ENCODE assay signal across 12 cellular contexts in genomic region chr1:68313736-68314594, GRCh38.
A peak's percentile ranks its signal among the peaks of the same experiment; 100 is the strongest.
DNase-seq lines count a peak whose midpoint lies in the region; TF ChIP-seq lines count a peak whose summit lies in the region.
"Had no signal": no experiment of that assay in that cellular context is flagged by ENCODE, and none has a peak within 500 bp of the region (broad histone marks: within the 10 kb centered on the region; RNA-seq: fewer than 3 reads in every experiment).

No MANE protein-coding gene starts in this region.

- no peaks in the 10 kb centered on the region for H3K4me1 Mint-ChIP-seq in activated naive CD4-positive, alpha-beta T cell treated with anti-CD3 and anti-CD28 coated beads for 36 hours (ENCODE audit: low read depth)

- no peaks in the 10 kb centered on the region for H3K27me3 Mint-ChIP-seq in activated naive CD4-positive, alpha-beta T cell treated with anti-CD3 and anti-CD28 coated beads for 36 hours (ENCODE audit: low read depth)

- no peaks in the 10 kb centered on the region for H3K9me3 Mint-ChIP-seq in activated naive CD4-positive, alpha-beta T cell treated with anti-CD3 and anti-CD28 coated beads for 36 hours

- no peak overlapping the region for H3K4me3 Mint-ChIP-seq in activated naive CD4-positive, alpha-beta T cell treated with anti-CD3 and anti-CD28 coated beads for 36 hours

- no peaks in the 10 kb centered on the region for H3K27me3 ChIP-seq in endocrine pancreas (ENCODE audit: control insufficient read depth, insufficient read depth, low read length)
- H3K27me3 ChIP-seq: right lobe of liver had no signal

- no peaks in the 10 kb centered on the region for H3K36me3 ChIP-seq in endocrine pancreas (ENCODE audit: control insufficient read depth, insufficient read depth, low read length)
- H3K36me3 ChIP-seq: right lobe of liver had no signal

- in situ Hi-C loops in GM13976 (cut with MboI; ENCODE audit: low sequenced_read_pairs, unreplicated experiment): no loop called here

- H3K4me1 ChIP-seq in endocrine pancreas (ENCODE audit: control insufficient read depth, insufficient read depth, low read length): peaks cover 7% of the 10 kb centered on the region
- H3K4me1 ChIP-seq: right lobe of liver had no signal

- DNase-seq in NCI-H1092 (lab: John Stamatoyannopoulos, UW): peak; percentile 83
- peak; percentile 65 for DNase-seq in NCI-H345 (lab: John Stamatoyannopoulos, UW)
- peak; percentile 43 for DNase-seq in pons (ENCODE audit: low spot score)
- no peak for DNase-seq in activated CD4-positive, alpha-beta T cell treated with anti-CD3 and anti-CD28 coated beads for 1 hour
- no peak for DNase-seq in H4 (ENCODE audit: low spot score)
- DNase-seq in activated naive CD4-positive, alpha-beta T cell treated with anti-CD3 and anti-CD28 coated beads for 36 hours: no peak
- DNase-seq in GM13976 (ENCODE audit: low spot score): no peak
- DNase-seq: amniotic stem cell, GOT3, right lobe of liver, T1000 had no signal

- no peaks in the 10 kb centered on the region for H3K9me3 ChIP-seq in endocrine pancreas (ENCODE audit: control insufficient read depth, low read length)
- H3K9me3 ChIP-seq: right lobe of liver had no signal

- peak overlapping the region; percentile 37 for H3K4me3 ChIP-seq in endocrine pancreas (ENCODE audit: control insufficient read depth, insufficient read depth, low read length)
- H3K4me3 ChIP-seq: right lobe of liver had no signal

- CTCF ChIA-PET in activated naive CD4-positive, alpha-beta T cell treated with anti-CD3 and anti-CD28 coated beads for 36 hours (lab: Charles Lee): no interaction called here

- intact Hi-C loops in activated naive CD4-positive, alpha-beta T cell treated with anti-CD3 and anti-CD28 coated beads for 36 hours (cut with micrococcal nuclease): no loop called here

- H3K36me3 Mint-ChIP-seq in activated naive CD4-positive, alpha-beta T cell treated with anti-CD3 and anti-CD28 coated beads for 36 hours (ENCODE audit: low read depth): no peaks in the 10 kb centered on the region

- no peak for TF ChIP-seq CTCF in GM13976 (IDR thresholded peaks at IDR 0.05; ENCODE audit: borderline replicate concordance, control extremely low read depth, extremely low read depth, insufficient read depth, missing control alignments)

- no peak overlapping the region for H3K27ac Mint-ChIP-seq in activated naive CD4-positive, alpha-beta T cell treated with anti-CD3 and anti-CD28 coated beads for 36 hours

- peak overlapping the region; percentile 20 for H3K9ac ChIP-seq in endocrine pancreas (ENCODE audit: control insufficient read depth, insufficient read depth, low read length)

Comparison
In these comparisons a context has a peak if more than half of its experiments do, and no peak if none do; other contexts are left out.
1. DNase-seq: peak in NCI-H1092 (single experiment), NCI-H345 (single experiment) and pons (single experiment); none in activated CD4-positive, alpha-beta T cell treated with anti-CD3 and anti-CD28 coated beads for 1 hour (single experiment), H4 (single experiment), activated naive CD4-positive, alpha-beta T cell treated with anti-CD3 and anti-CD28 coated beads for 36 hours (single experiment) and GM13976 (single experiment).